8 cellular contexts compared by ENCODE assay signal in genomic region chr10:13890617-13891541, GRCh38.
A peak's percentile ranks its signal among the peaks of the same experiment; 100 is the strongest.
DNase-seq lines count a peak whose midpoint lies in the region; ATAC-seq and TF ChIP-seq lines count a peak whose summit lies in the region.

No MANE protein-coding gene starts in this region.

- H4K20me1 ChIP-seq in IMR-90 (ENCODE audit: insufficient read depth, low read length), result no peaks in the 10 kb centered on the region

- CTCF ChIA-PET in IMR-90 (lab: Yijun Ruan, JAX), result no interaction called here

- peaks cover 85 to 87% (median 86%) of the 10 kb centered on the region in 3 donors for H3K27me3 Mint-ChIP-seq in CD14-positive monocyte (ENCODE audit: low read depth in 3 of 3)

- peak overlapping the region; percentile 93 for H3K14ac ChIP-seq in IMR-90 (replicated peaks; ENCODE audit: low read depth, low read length)

- peak overlapping the region; percentile 73 for H3K56ac ChIP-seq in IMR-90 (ENCODE audit: extremely low read depth, insufficient read depth, low read length)

- peaks cover 33% of the 10 kb centered on the region for H3K4me1 Mint-ChIP-seq in CD14-positive monocyte

- H2AK5ac ChIP-seq in IMR-90 (ENCODE audit: low read depth, low read length), result peak overlapping the region; percentile 93

- intact Hi-C loops in CD14-positive monocyte (cut with micrococcal nuclease), result loop anchor here in 1 of 2 donors (5.0 kb wide), 1 partner anchor 39 kb away; no protein-coding TSS in a partner anchor
- intact Hi-C loops in IMR-90 (cut with micrococcal nuclease), result loop anchor here (5.0 kb wide), 1 partner anchor 104 kb away; no protein-coding TSS in a partner anchor
- intact Hi-C loops in lower leg skin (cut with DNase I; ENCODE audit: low total_unique reads), result no loop called here

- peak overlapping the region; percentile 62 for H3K4me3 ChIP-seq in IMR-90 (ENCODE audit: insufficient read depth, low read depth, low read length)
- H3K4me3 ChIP-seq in choroid plexus epithelial cell (ENCODE audit: low read depth, low read length), result peak overlapping the region; percentile 58
- H3K4me3 ChIP-seq in lower leg skin (ENCODE audit: low read depth, poor library complexity, severe bottlenecking), result peak overlapping the region; percentile 24
- H3K4me3 ChIP-seq in thymus (ENCODE audit: low read length), result peak overlapping the region; percentile 39

- TF ChIP-seq RAD21 in IMR-90 (IDR thresholded peaks at IDR 0.05; ENCODE audit: low read length), result no peak

- H3K9me1 ChIP-seq in IMR-90 (ENCODE audit: insufficient read depth, low read length), result peaks cover 23% of the 10 kb centered on the region

- H3K27ac Mint-ChIP-seq in CD14-positive monocyte, result no peak overlapping the region

- peak overlapping the region; percentile 81 for H3K4ac ChIP-seq in IMR-90 (ENCODE audit: low read depth, low read length)

- H2BK15ac ChIP-seq in IMR-90 (ENCODE audit: low read depth, low read length), result peak overlapping the region; percentile 69

- H2BK5ac ChIP-seq in IMR-90 (ENCODE audit: low read depth, low read length, poor library complexity, severe bottlenecking), result peak overlapping the region; percentile 72

- peak overlapping the region; percentile 89 for H2AFZ ChIP-seq in IMR-90 (replicated peaks; ENCODE audit: low read length, poor library complexity)

- H3K36me3 ChIP-seq in IMR-90 (ENCODE audit: control insufficient read depth, insufficient read depth, low read length) (no peaks in the 10 kb centered on the region), thymus (ENCODE audit: control insufficient read depth, insufficient read depth) (no peaks in the 10 kb centered on the region)

- H3K18ac ChIP-seq in IMR-90 (ENCODE audit: low read depth, low read length), result peak overlapping the region; percentile 77

- in situ Hi-C loops in IMR-90 (cut with MboI; ENCODE audit: low sequenced_read_pairs), result no loop called here

- peak; percentile 17; the same call in 1 of the 2 replicates for TF ChIP-seq POLR2A in IMR-90 (IDR thresholded peaks at IDR 0.05; ENCODE audit: low read depth, low read length)
- no peak for TF ChIP-seq POLR2A in lower leg skin (IDR thresholded peaks at IDR 0.05)

- peaks cover 2 to 27% (median 10%) of the 10 kb centered on the region in 7 donors for H3K9me3 Mint-ChIP-seq in CD14-positive monocyte

- H3K4me1 ChIP-seq in IMR-90 (ENCODE audit: control insufficient read depth, insufficient read depth, low read length) (peaks cover 13% of the 10 kb centered on the region), thymus (ENCODE audit: control insufficient read depth, insufficient read depth, low read length) (no peaks in the 10 kb centered on the region)

- WGBS in IMR-90 (ENCODE audit: extremely low coverage in 2 of 2, insufficient read length in 1 of 2), 2 experiments, result 9% methylated on average over 27 of the region's 41 CpGs; no CpG with 5 or more reads in 1 of the 2 experiments
- WGBS in lower leg skin, 2 donors, result 5 to 6% methylated on average over 41 of the region's 41 CpGs
- WGBS in thymus, result 5% methylated on average over 41 of the region's 41 CpGs

- H3K27ac ChIP-seq in IMR-90 (ENCODE audit: insufficient read depth, low read length), result peak overlapping the region; percentile 73
- no peak overlapping the region for H3K27ac ChIP-seq in thymus (ENCODE audit: low read depth)

- TF ChIP-seq CTCF in CD14-positive monocyte (IDR thresholded peaks at IDR 0.05), result no peak
- no peak for TF ChIP-seq CTCF in IMR-90 (conservative IDR thresholded peaks at IDR 0.05; ENCODE audit: low read depth, low read length)
- no peak for TF ChIP-seq CTCF in choroid plexus epithelial cell (conservative IDR thresholded peaks at IDR 0.05; ENCODE audit: low read depth, low read length)
- no peak for TF ChIP-seq CTCF in lower leg skin (IDR thresholded peaks at IDR 0.05)

- H3K23ac ChIP-seq in IMR-90 (ENCODE audit: low read depth, low read length), result peak overlapping the region; percentile 96

- dilution Hi-C loops in IMR-90 (cut with HindIII; ENCODE audit: low sequenced_read_pairs, unreplicated experiment), result no loop called here

- no peaks in the 10 kb centered on the region for H3K9me3 ChIP-seq in IMR-90 (ENCODE audit: control insufficient read depth, insufficient read depth, low read length)
- no peaks in the 10 kb centered on the region for H3K9me3 ChIP-seq in thymus (ENCODE audit: control insufficient read depth)

- H3K36me3 Mint-ChIP-seq in CD14-positive monocyte, result peaks cover 0 to 8% of the 10 kb centered on the region in 2 donors

- no peak for DNase-seq in CD14-positive monocyte (ENCODE audit: low spot score)
- DNase-seq in IMR-90, result peak; percentile 52
- DNase-seq in choroid plexus epithelial cell (ENCODE audit: low read depth), result peak; percentile 59
- DNase-seq in lower leg skin (ENCODE audit: low spot score in 2 of 2), result no peak
- DNase-seq in DMS79 treated with DMSO at 0.1 percent for 48 hours (lab: John Stamatoyannopoulos, UW), result no peak

- no peaks in the 10 kb centered on the region for H3K27me3 ChIP-seq in IMR-90 (ENCODE audit: control insufficient read depth, insufficient read depth, low read length)
- peaks cover 38% of the 10 kb centered on the region for H3K27me3 ChIP-seq in thymus (ENCODE audit: control insufficient read depth, insufficient read depth)

- POLR2A ChIA-PET in IMR-90 (lab: Charles Lee; ENCODE audit: unreplicated experiment), result no interaction called here

- peak overlapping the region; percentile 49 for H4K91ac ChIP-seq in IMR-90 (ENCODE audit: insufficient read depth, low read depth, low read length)

- H3K4me3 Mint-ChIP-seq in CD14-positive monocyte, result peak overlapping the region; percentile 67 to 86

- H3K79me1 ChIP-seq in IMR-90 (ENCODE audit: low read depth in 1 of 2, low read length in 2 of 2), result peaks cover 18 to 71% of the 10 kb centered on the region in 2 experiments

- H4K5ac ChIP-seq in IMR-90 (ENCODE audit: low read depth, low read length), result peak overlapping the region; percentile 85

- H3K4me2 ChIP-seq in IMR-90 (ENCODE audit: low read depth, low read length), result peak overlapping the region; percentile 96

- peak overlapping the region; percentile 94 for H3K9ac ChIP-seq in IMR-90 (ENCODE audit: low read depth, low read length)

- ATAC-seq in IMR-90 (ENCODE audit: low read depth), result peak; percentile 40
- no peak for ATAC-seq in HG03469 (IDR thresholded peaks at IDR 0.05; ENCODE audit: unreplicated experiment)
- ATAC-seq in HG02981 (IDR thresholded peaks at IDR 0.05; ENCODE audit: unreplicated experiment), result no peak

- peak overlapping the region; percentile 75 for H2BK120ac ChIP-seq in IMR-90 (ENCODE audit: low read depth, low read length)

- H2BK20ac ChIP-seq in IMR-90 (ENCODE audit: low read depth, low read length), result peak overlapping the region; percentile 55

- BruUV-seq in IMR-90 (replicated peaks; lab: Mats Ljungman, UMichigan), result no TSS peak

- peak overlapping the region; percentile 68 to 93 for H4K8ac ChIP-seq in IMR-90 (ENCODE audit: low read depth in 2 of 2, low read length in 2 of 2)

- peak overlapping the region; percentile 56 for H2AK9ac ChIP-seq in IMR-90 (replicated peaks; ENCODE audit: low read depth, low read length, poor library complexity)

TF ChIP-seq in IMR-90, 13 proteins besides CTCF, POLR2A, EP300 and RAD21:
- TF ChIP-seq RCOR1 (IDR thresholded peaks at IDR 0.05; ENCODE audit: insufficient replicate concordance, low read length) (no peak), CEBPB (IDR thresholded peaks at IDR 0.05; ENCODE audit: low read depth, low read length) (no peak), RFX5 (IDR thresholded peaks at IDR 0.05; ENCODE audit: low read depth, low read length) (no peak), MAFK (IDR thresholded peaks at IDR 0.05; ENCODE audit: low read depth, low read length) (no peak), USF2 (IDR thresholded peaks at IDR 0.05; ENCODE audit: low read depth, low read length) (no peak), NFE2L2 (IDR thresholded peaks at IDR 0.05; ENCODE audit: low read depth, low read length) (no peak), MXI1 (IDR thresholded peaks at IDR 0.05; ENCODE audit: borderline replicate concordance, low read depth, low read length) (no peak), MAZ (IDR thresholded peaks at IDR 0.05; ENCODE audit: borderline replicate concordance, low read depth, low read length) (no peak), ELK1 (IDR thresholded peaks at IDR 0.05; ENCODE audit: borderline replicate concordance, low read depth, low read length) (no peak), BHLHE40 (IDR thresholded peaks at IDR 0.05; ENCODE audit: low read depth, low read length) (no peak), CHD1 (IDR thresholded peaks at IDR 0.05; ENCODE audit: low read depth, low read length) (no peak), FOS (IDR thresholded peaks at IDR 0.05; ENCODE audit: low read depth, low read length) (no peak), SMC3 (IDR thresholded peaks at IDR 0.05; ENCODE audit: low read depth, low read length) (no peak)
TF ChIP-seq in IMR-90: peak in this region for 0.

Comparison
In these comparisons a context has a peak if more than half of its experiments do, and no peak if none do; other contexts are left out.
1. DNase-seq: peak in IMR-90 (single experiment) and choroid plexus epithelial cell (single experiment); none in CD14-positive monocyte (single experiment), lower leg skin (0 of 2) and DMS79 treated with DMSO at 0.1 percent for 48 hours (single experiment).
2. Peak in every context shown above with its lines, with median percentiles within 50 percentile points of each other: H3K4me3 ChIP-seq.